ENCODE assay signal across 18 cellular contexts in the genomic region with DNA sequence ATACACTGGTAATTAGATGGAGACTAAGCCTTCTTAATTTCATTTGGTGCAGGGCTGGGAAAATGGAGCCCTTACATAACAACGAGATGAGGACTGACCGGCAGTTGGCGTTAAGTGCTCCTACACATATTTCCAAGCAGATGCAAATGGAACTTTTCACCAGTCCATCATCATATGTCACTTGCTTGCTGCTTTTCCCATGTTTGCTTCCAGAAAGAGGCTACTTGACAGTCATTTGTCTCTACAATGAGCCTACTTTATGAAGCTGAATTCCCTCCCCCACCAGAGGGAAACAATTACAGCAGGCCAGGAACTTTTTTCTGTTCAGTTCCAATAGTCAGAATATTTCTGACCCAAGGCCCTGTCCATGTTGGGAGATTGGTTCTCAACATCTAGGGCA.
"Had no signal": no experiment of that assay in that cellular context is flagged by ENCODE, and none has a peak within 500 bp of the region (broad histone marks: within the 10 kb centered on the region; RNA-seq: fewer than 3 reads in every experiment).

No MANE protein-coding gene starts in this region.

- ATAC-seq: activated T-cell treated with anti-CD3 and anti-CD28 coated beads, Interleukin-2, amount 50 U/mL, for 72 hours; esophagus mucosa; gastroesophageal sphincter; naive thymus-derived CD4-positive, alpha-beta T cell; sciatic nerve; stimulated activated naive CD8-positive, alpha-beta T cell treated with anti-CD3 and anti-CD28 coated beads, Interleukin-15, amount 100 ng/mL, for 72 hours had no signal

- H3K27me3 ChIP-seq: gastroesophageal sphincter, ovary had no signal

- H3K36me3 Mint-ChIP-seq: activated naive CD4-positive, alpha-beta T cell treated with anti-CD3 and anti-CD28 coated beads, Interleukin-2, amount 50 U/mL, for 24 hours; naive thymus-derived CD4-positive, alpha-beta T cell had no signal

- H3K4me1 Mint-ChIP-seq: activated naive CD4-positive, alpha-beta T cell treated with anti-CD3 and anti-CD28 coated beads, Interleukin-2, amount 50 U/mL, for 24 hours; naive thymus-derived CD4-positive, alpha-beta T cell; stimulated activated naive CD8-positive, alpha-beta T cell treated with anti-CD3 and anti-CD28 coated beads, Interleukin-15, amount 100 ng/mL, for 72 hours had no signal

- DNase-seq: activated CD4-positive, alpha-beta T cell treated with anti-CD3 and anti-CD28 coated beads for 1 hour; activated CD4-positive, alpha-beta T cell treated with anti-CD3 and anti-CD28 coated beads, Interleukin-2, amount 50 U/mL, for 4 hours; activated gamma-delta T cell; activated T-cell treated with anti-CD3 and anti-CD28 coated beads, Interleukin-2, amount 50 U/mL, for 72 hours; cerebellar nuclear complex; effector CD8-positive, alpha-beta T cell; mesenchymal stem cell; naive thymus-derived CD4-positive, alpha-beta T cell; ovary; stimulated activated CD4-positive, alpha-beta T cell treated with anti-CD3 and anti-CD28 coated beads, Interleukin-4, amount 100 ng/mL, for 1 hour; stimulated activated naive CD8-positive, alpha-beta T cell treated with anti-CD3 and anti-CD28 coated beads, Interleukin-15, amount 100 ng/mL, for 72 hours; WERI-Rb-1 had no signal

- H3K27ac ChIP-seq: gastroesophageal sphincter, ovary, thoracic aorta, WERI-Rb-1 had no signal

- H3K4me3 Mint-ChIP-seq: activated naive CD4-positive, alpha-beta T cell treated with anti-CD3 and anti-CD28 coated beads, Interleukin-2, amount 50 U/mL, for 24 hours; activated T-cell treated with anti-CD3 and anti-CD28 coated beads, Interleukin-2, amount 50 U/mL, for 72 hours; naive thymus-derived CD4-positive, alpha-beta T cell; stimulated activated naive CD8-positive, alpha-beta T cell treated with anti-CD3 and anti-CD28 coated beads, Interleukin-15, amount 100 ng/mL, for 72 hours had no signal

- H3K9me3 Mint-ChIP-seq: activated naive CD4-positive, alpha-beta T cell treated with anti-CD3 and anti-CD28 coated beads, Interleukin-2, amount 50 U/mL, for 24 hours; activated T-cell treated with anti-CD3 and anti-CD28 coated beads, Interleukin-2, amount 50 U/mL, for 72 hours; naive thymus-derived CD4-positive, alpha-beta T cell; stimulated activated naive CD8-positive, alpha-beta T cell treated with anti-CD3 and anti-CD28 coated beads, Interleukin-15, amount 100 ng/mL, for 72 hours had no signal

- H3K27ac Mint-ChIP-seq: activated naive CD4-positive, alpha-beta T cell treated with anti-CD3 and anti-CD28 coated beads, Interleukin-2, amount 50 U/mL, for 24 hours; activated T-cell treated with anti-CD3 and anti-CD28 coated beads, Interleukin-2, amount 50 U/mL, for 72 hours; stimulated activated naive CD8-positive, alpha-beta T cell treated with anti-CD3 and anti-CD28 coated beads, Interleukin-15, amount 100 ng/mL, for 72 hours had no signal

- H3K4me3 ChIP-seq: gastroesophageal sphincter, ovary, smooth muscle cell, thoracic aorta had no signal
